In genomic region chr16:4811242-4811641, GRCh38 we compare ENCODE assay signal across 29 cellular contexts. TPM values are rescaled to one million over a fixed set of nuclear protein-coding genes. Genes with fewer than 3 reads are reported as not detected.
DNase-seq lines count a peak whose midpoint lies in the region; ATAC-seq, FAIRE-seq and TF ChIP-seq lines count a peak whose summit lies in the region.
"Had no signal": no experiment of that assay in that cellular context is flagged by ENCODE, and none has a peak within 500 bp of the region (broad histone marks: within the 10 kb centered on the region; RNA-seq: fewer than 3 reads in every experiment).

No MANE protein-coding gene starts in this region.

- no peaks in the 10 kb centered on the region for H3K27me3 Mint-ChIP-seq in activated CD8-positive, alpha-beta T cell treated with anti-CD3 and anti-CD28 coated beads for 36 hours
- no peaks in the 10 kb centered on the region for H3K27me3 Mint-ChIP-seq in activated CD8-positive, alpha-beta T cell treated with anti-CD3 and anti-CD28 coated beads, Interleukin-2, amount 10 ng/mL, durations not matched to agents 7 days and 5 days (ENCODE audit: low read depth)

- in situ Hi-C loops in Panc1 (cut with HindIII; ENCODE audit: low pct_unique_long_range_greater_than_20kb, low sequenced_read_pairs) = loop anchor here (10.0 kb wide), 1 partner anchor 54 kb away; no protein-coding TSS in a partner anchor

- CTCF ChIA-PET in activated CD8-positive, alpha-beta T cell treated with anti-CD3 and anti-CD28 coated beads for 36 hours (lab: Charles Lee) = no interaction called here
- CTCF ChIA-PET in activated CD8-positive, alpha-beta T cell treated with anti-CD3 and anti-CD28 coated beads, Interleukin-2, amount 10 ng/mL, durations not matched to agents 7 days and 5 days (lab: Charles Lee) = no interaction called here
- CTCF ChIA-PET in Panc1 (lab: Charles Lee) = interaction anchor here (0.8 kb wide), 1 partner anchor 146 kb away, joined by 8 read pairs; no protein-coding TSS in a partner anchor

- ATAC-seq in activated CD8-positive, alpha-beta T cell treated with anti-CD3 and anti-CD28 coated beads for 36 hours = no peak
- no peak for ATAC-seq in activated CD8-positive, alpha-beta T cell treated with anti-CD3 and anti-CD28 coated beads, Interleukin-2, amount 10 ng/mL, durations not matched to agents 7 days and 5 days
- ATAC-seq in Panc1 (peak; percentile 57), upper lobe of right lung (peak; percentile 13), HG02973 (IDR thresholded peaks at IDR 0.05; ENCODE audit: unreplicated experiment) (no peak)
- ATAC-seq: PC-3 had no signal

- 91% methylated on average over 3 of the region's 3 CpGs for WGBS in esophagus muscularis mucosa

- H3K4me3 Mint-ChIP-seq in activated CD8-positive, alpha-beta T cell treated with anti-CD3 and anti-CD28 coated beads for 36 hours = no peak overlapping the region
- H3K4me3 Mint-ChIP-seq in activated CD8-positive, alpha-beta T cell treated with anti-CD3 and anti-CD28 coated beads, Interleukin-2, amount 10 ng/mL, durations not matched to agents 7 days and 5 days = no peak overlapping the region

- peak overlapping the region; percentile 1 for H3K27ac Mint-ChIP-seq in activated CD8-positive, alpha-beta T cell treated with anti-CD3 and anti-CD28 coated beads for 36 hours
- no peak overlapping the region for H3K27ac Mint-ChIP-seq in activated CD8-positive, alpha-beta T cell treated with anti-CD3 and anti-CD28 coated beads, Interleukin-2, amount 10 ng/mL, durations not matched to agents 7 days and 5 days

- TF ChIP-seq CTCF in activated CD8-positive, alpha-beta T cell treated with anti-CD3 and anti-CD28 coated beads for 36 hours (IDR thresholded peaks at IDR 0.05) = no peak
- TF ChIP-seq CTCF in Panc1 (IDR thresholded peaks at IDR 0.05) (no peak), esophagus muscularis mucosa (IDR thresholded peaks at IDR 0.05) (no peak), upper lobe of right lung (IDR thresholded peaks at IDR 0.05) (no peak)

- intact Hi-C loops in activated CD8-positive, alpha-beta T cell treated with anti-CD3 and anti-CD28 coated beads for 36 hours (cut with micrococcal nuclease) = no loop called here
- intact Hi-C loops in Panc1 (cut with micrococcal nuclease; ENCODE audit: unreplicated experiment) (no loop called here), esophagus muscularis mucosa (cut with DNase I) (no loop called here), upper lobe of right lung (cut with DNase I) (no loop called here)

- DNase-seq in activated CD8-positive, alpha-beta T cell treated with anti-CD3 and anti-CD28 coated beads for 36 hours = no peak
- no peak for DNase-seq in activated CD8-positive, alpha-beta T cell treated with anti-CD3 and anti-CD28 coated beads, Interleukin-2, amount 10 ng/mL, durations not matched to agents 7 days and 5 days
- DNase-seq in Panc1 (ENCODE audit: low read depth, low spot score) = no peak
- DNase-seq in esophagus muscularis mucosa (ENCODE audit: extremely low spot score) = no peak
- DNase-seq in upper lobe of right lung = no peak
- DNase-seq in NCI-H1105 treated with DMSO at 0.1 percent for 48 hours (lab: John Stamatoyannopoulos, UW) = no peak
- DNase-seq in GM12891 (ENCODE audit: insufficient read length, low spot score) = no peak
- DNase-seq: ACHN; GM23248; Kasumi-1; NCI-H1092 treated with DMSO at 0.1 percent for 48 hours; NCI-H1436 treated with DMSO at 0.1 percent for 48 hours; NCI-H187 treated with DMSO at 0.1 percent for 48 hours; NCI-H2171 treated with DMSO at 0.1 percent for 48 hours; NCI-H524; NCI-H748 treated with DMSO at 0.1 percent for 48 hours; NK-92 treated with Interleukin-12 subunit alpha and Interleukin-12 subunit beta, amount 100 ng/mL, for 24 hours; PC-3; Right ventricle myocardium superior had no signal

- BruUV-seq in Panc1 (replicated peaks; lab: Mats Ljungman, UMichigan) = no TSS peak

- H3K36me3 ChIP-seq in Panc1 (ENCODE audit: control insufficient read depth, insufficient read depth, low read length) = peaks cover 12% of the 10 kb centered on the region
- peaks cover 53 to 93% (median 83%) of the 10 kb centered on the region in 4 donors for H3K36me3 ChIP-seq in esophagus muscularis mucosa
- H3K36me3 ChIP-seq in upper lobe of right lung = peaks cover 97% of the 10 kb centered on the region

- H3K4me1 ChIP-seq in Panc1 (ENCODE audit: control insufficient read depth, insufficient read depth, low read length) = no peaks in the 10 kb centered on the region
- peaks cover 21 to 40% (median 28%) of the 10 kb centered on the region in 4 donors for H3K4me1 ChIP-seq in esophagus muscularis mucosa
- H3K4me1 ChIP-seq in upper lobe of right lung = no peaks in the 10 kb centered on the region
- H3K4me1 ChIP-seq: HAP-1, SJSA1 had no signal

- H3K4me3 ChIP-seq in Panc1 (ENCODE audit: low read depth in 2 of 2, low read length in 2 of 2) = no peak overlapping the region
- no peak overlapping the region for H3K4me3 ChIP-seq in esophagus muscularis mucosa
- H3K4me3 ChIP-seq in upper lobe of right lung = no peak overlapping the region
- H3K4me3 ChIP-seq: GM23248, HAP-1, SJSA1 had no signal

- no peaks in the 10 kb centered on the region for H3K9me3 Mint-ChIP-seq in activated CD8-positive, alpha-beta T cell treated with anti-CD3 and anti-CD28 coated beads for 36 hours
- H3K9me3 Mint-ChIP-seq in activated CD8-positive, alpha-beta T cell treated with anti-CD3 and anti-CD28 coated beads, Interleukin-2, amount 10 ng/mL, durations not matched to agents 7 days and 5 days (ENCODE audit: insufficient read depth) = no peaks in the 10 kb centered on the region

- TF ChIP-seq POLR2A in esophagus muscularis mucosa (IDR thresholded peaks at IDR 0.05; ENCODE audit: low read depth) (no peak), GM12891 (IDR thresholded peaks at IDR 0.05; ENCODE audit: low read depth, low read length) (no peak)

- H3K4me1 Mint-ChIP-seq in activated CD8-positive, alpha-beta T cell treated with anti-CD3 and anti-CD28 coated beads for 36 hours (ENCODE audit: low read depth) = no peaks in the 10 kb centered on the region
- no peaks in the 10 kb centered on the region for H3K4me1 Mint-ChIP-seq in activated CD8-positive, alpha-beta T cell treated with anti-CD3 and anti-CD28 coated beads, Interleukin-2, amount 10 ng/mL, durations not matched to agents 7 days and 5 days (ENCODE audit: low read depth)

- no peak for FAIRE-seq in GM12891 (lab: Jason Lieb, UNC)
- FAIRE-seq: D721Med, HepG2 had no signal

- H3K27ac ChIP-seq in Panc1 (ENCODE audit: low read length) (no peak overlapping the region), esophagus muscularis mucosa (replicated peaks in 1 of 4) (peak overlapping the region in 3 of 4 donors; percentile 18 to 84 (median 84)), upper lobe of right lung (no peak overlapping the region)
- H3K27ac ChIP-seq: 22Rv1, GM23248, SJSA1 had no signal

- POLR2A ChIA-PET in activated CD8-positive, alpha-beta T cell treated with anti-CD3 and anti-CD28 coated beads for 36 hours (lab: Charles Lee) = interaction anchor here (0.9 kb wide), 1 partner anchor 35 kb away, joined by 3 read pairs; no protein-coding TSS in a partner anchor
- POLR2A ChIA-PET in activated CD8-positive, alpha-beta T cell treated with anti-CD3 and anti-CD28 coated beads, Interleukin-2, amount 10 ng/mL, durations not matched to agents 7 days and 5 days (lab: Charles Lee) = no interaction called here
- POLR2A ChIA-PET in Panc1 (lab: Charles Lee) = no interaction called here

- no peak for TF ChIP-seq EP300 in esophagus muscularis mucosa (IDR thresholded peaks at IDR 0.05)

- H3K27me3 ChIP-seq in Panc1 (ENCODE audit: control insufficient read depth, insufficient read depth, low read length) = no peaks in the 10 kb centered on the region
- H3K27me3 ChIP-seq in esophagus muscularis mucosa = no peaks in the 10 kb centered on the region
- no peaks in the 10 kb centered on the region for H3K27me3 ChIP-seq in upper lobe of right lung
- H3K27me3 ChIP-seq: SJSA1 had no signal

- H3K9me3 ChIP-seq in Panc1 (ENCODE audit: control insufficient read depth, insufficient read depth, low read depth, low read length) (no peaks in the 10 kb centered on the region), esophagus muscularis mucosa (no peaks in the 10 kb centered on the region), upper lobe of right lung (no peaks in the 10 kb centered on the region)
- H3K9me3 ChIP-seq: HAP-1, SJSA1 had no signal

- H3K36me3 Mint-ChIP-seq in activated CD8-positive, alpha-beta T cell treated with anti-CD3 and anti-CD28 coated beads for 36 hours (ENCODE audit: low read depth) = peaks cover 43% of the 10 kb centered on the region
- H3K36me3 Mint-ChIP-seq in activated CD8-positive, alpha-beta T cell treated with anti-CD3 and anti-CD28 coated beads, Interleukin-2, amount 10 ng/mL, durations not matched to agents 7 days and 5 days (ENCODE audit: low read depth) = peaks cover 52% of the 10 kb centered on the region

RNA-seq across cellular contexts. Expression of gene ROGDI, which starts 8.8 kb away (rescaled TPM):
- total RNA-seq in activated CD8-positive, alpha-beta T cell treated with anti-CD3 and anti-CD28 coated beads for 36 hours = 1 to 10 TPM; 3.3 to 3.7 TPM
- 10 to 100 TPM; 12.3 to 13.1 TPM for total RNA-seq in activated CD8-positive, alpha-beta T cell treated with anti-CD3 and anti-CD28 coated beads, Interleukin-2, amount 10 ng/mL, durations not matched to agents 7 days and 5 days
- total RNA-seq in Panc1 (2021; ENCODE audit: unreplicated experiment) = 31.9 TPM
- polyA plus RNA-seq in Panc1 (2012; ENCODE audit: insufficient read length) = 68.5 TPM
- total RNA-seq in esophagus muscularis mucosa = 10 to 100 TPM; 43.2 to 97.2 (median 77.6) TPM
- 21.8 TPM for total RNA-seq in upper lobe of right lung
- polyA plus RNA-seq in GM12891 (2012; ENCODE audit: low read depth, missing spikeins) = 10.1 TPM

RNA-seq across cellular contexts. Expression of gene SMIM22, which starts 16.1 kb away (rescaled TPM):
- not detected for total RNA-seq in activated CD8-positive, alpha-beta T cell treated with anti-CD3 and anti-CD28 coated beads for 36 hours
- total RNA-seq in activated CD8-positive, alpha-beta T cell treated with anti-CD3 and anti-CD28 coated beads, Interleukin-2, amount 10 ng/mL, durations not matched to agents 7 days and 5 days = not detected
- total RNA-seq in Panc1 (2021; ENCODE audit: unreplicated experiment) (not detected), esophagus muscularis mucosa (not detected), upper lobe of right lung (23.3 TPM)
- polyA plus RNA-seq in Panc1 (2012; ENCODE audit: insufficient read length) = not detected
- not detected for polyA plus RNA-seq in GM12891 (2012; ENCODE audit: low read depth, missing spikeins)
- total RNA-seq: GM23248, HepG2, M059J, PC-3, Right ventricle myocardium superior, RPMI7951, SJSA1 had no signal
- polyA plus RNA-seq: BJ, GM23248, HepG2 had no signal

RNA-seq across cellular contexts. Expression of gene SEPTIN12, which starts 23.1 kb away (rescaled TPM):
- total RNA-seq in activated CD8-positive, alpha-beta T cell treated with anti-CD3 and anti-CD28 coated beads for 36 hours = not detected
- total RNA-seq in activated CD8-positive, alpha-beta T cell treated with anti-CD3 and anti-CD28 coated beads, Interleukin-2, amount 10 ng/mL, durations not matched to agents 7 days and 5 days = not detected
- total RNA-seq in Panc1 (2021; ENCODE audit: unreplicated experiment) (not detected), esophagus muscularis mucosa (1 to 10 TPM in 1 of 4 donors, not detected in 3; 1.7 TPM), upper lobe of right lung (not detected)
- polyA plus RNA-seq in Panc1 (2012; ENCODE audit: insufficient read length) = not detected
- polyA plus RNA-seq in GM12891 (2012; ENCODE audit: low read depth, missing spikeins) = not detected
- total RNA-seq: GM23248, HT-29, M059J, PC-3, Right ventricle myocardium superior, RPMI7951, SJSA1 had no signal
- polyA plus RNA-seq: BJ, GM23248, HepG2 had no signal

RNA-seq across cellular contexts. Expression of gene GLYR1, which starts 35.8 kb away (rescaled TPM):
- 10 to 100 TPM; 63.7 to 64.8 TPM for total RNA-seq in activated CD8-positive, alpha-beta T cell treated with anti-CD3 and anti-CD28 coated beads for 36 hours
- total RNA-seq in activated CD8-positive, alpha-beta T cell treated with anti-CD3 and anti-CD28 coated beads, Interleukin-2, amount 10 ng/mL, durations not matched to agents 7 days and 5 days = 10 to 100 TPM; 92.2 to 95.7 TPM
- 111 TPM for total RNA-seq in Panc1 (2021; ENCODE audit: unreplicated experiment)
- polyA plus RNA-seq in Panc1 (2012; ENCODE audit: insufficient read length) = 79.6 TPM
- total RNA-seq in esophagus muscularis mucosa = 100 to 1,000 TPM in 2 of 4 donors, 10 to 100 TPM in 2; 81.8 to 111 (median 98.8) TPM
- total RNA-seq in upper lobe of right lung = 85.7 TPM
- 38.9 TPM for polyA plus RNA-seq in GM12891 (2012; ENCODE audit: low read depth, missing spikeins)

RNA-seq across cellular contexts. Expression of gene UBN1, which starts 36.0 kb away (rescaled TPM):
- total RNA-seq in activated CD8-positive, alpha-beta T cell treated with anti-CD3 and anti-CD28 coated beads for 36 hours = 10 to 100 TPM; 25.4 to 25.6 TPM
- total RNA-seq in activated CD8-positive, alpha-beta T cell treated with anti-CD3 and anti-CD28 coated beads, Interleukin-2, amount 10 ng/mL, durations not matched to agents 7 days and 5 days = 10 to 100 TPM; 42.1 to 44.1 TPM
- 63.1 TPM for total RNA-seq in Panc1 (2021; ENCODE audit: unreplicated experiment)
- 49.5 TPM for polyA plus RNA-seq in Panc1 (2012; ENCODE audit: insufficient read length)
- total RNA-seq in esophagus muscularis mucosa = 10 to 100 TPM; 21.0 to 48.2 (median 41.1) TPM
- 36.6 TPM for total RNA-seq in upper lobe of right lung
- 15.2 TPM for polyA plus RNA-seq in GM12891 (2012; ENCODE audit: low read depth, missing spikeins)

Comparison
In these comparisons a context has a peak if more than half of its experiments do, and no peak if none do; other contexts are left out.
1. ATAC-seq: peak in Panc1 (single experiment) and upper lobe of right lung (single experiment); none in activated CD8-positive, alpha-beta T cell treated with anti-CD3 and anti-CD28 coated beads for 36 hours (single experiment), activated CD8-positive, alpha-beta T cell treated with anti-CD3 and anti-CD28 coated beads, Interleukin-2, amount 10 ng/mL, durations not matched to agents 7 days and 5 days (single experiment) and HG02973 (single experiment).
2. H3K27ac ChIP-seq: peak in esophagus muscularis mucosa (3 of 4); none in Panc1 (single experiment) and upper lobe of right lung (single experiment).
3. RNA of gene SMIM22, which starts 16.1 kb away (total RNA-seq): 23.3 TPM in upper lobe of right lung (single experiment); not detected in Panc1 (single experiment), not detected in activated CD8-positive, alpha-beta T cell treated with anti-CD3 and anti-CD28 coated beads for 36 hours, not detected in activated CD8-positive, alpha-beta T cell treated with anti-CD3 and anti-CD28 coated beads, Interleukin-2, amount 10 ng/mL, durations not matched to agents 7 days and 5 days and not detected in esophagus muscularis mucosa; every median in the first group is over 10 times any median in the second.